In the genomic region with DNA sequence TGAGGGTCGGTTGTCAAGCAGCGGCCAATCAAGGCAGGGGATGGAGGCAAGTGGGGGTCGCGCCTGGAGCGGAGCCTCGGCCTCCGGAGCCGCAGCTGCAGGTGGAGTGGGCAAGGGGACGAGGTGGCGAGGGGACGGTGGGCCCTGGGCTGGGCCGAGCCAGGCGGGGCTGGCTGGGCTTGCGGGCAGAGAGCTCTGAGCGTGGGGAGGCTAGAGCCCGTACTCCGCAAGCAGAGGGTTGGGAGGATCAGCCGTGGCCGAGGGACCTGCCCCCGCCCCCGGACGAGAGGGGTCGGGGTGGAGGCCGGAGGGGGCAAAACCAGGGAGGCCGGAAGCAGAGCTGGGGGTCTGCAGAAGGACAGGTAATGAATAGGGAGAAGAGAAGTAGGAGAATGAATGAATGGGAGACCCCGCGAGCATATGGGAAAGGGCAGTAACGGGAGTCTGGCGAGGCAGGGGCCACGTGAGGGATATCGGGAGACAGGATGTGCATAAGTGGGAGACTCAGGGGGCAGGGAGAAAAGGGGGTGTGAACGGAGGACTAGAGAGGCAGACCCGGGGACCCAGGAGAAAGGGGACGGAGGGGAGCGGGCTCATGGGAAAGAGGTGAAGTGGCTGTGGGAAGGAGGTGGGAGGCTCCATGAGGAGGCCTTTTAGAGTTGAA, we compare ENCODE assay signal across 1 cellular context.
A peak's percentile ranks its signal among the peaks of the same experiment; 100 is the strongest.
TF ChIP-seq lines count a peak whose summit lies in the region.

A gene with protein sequence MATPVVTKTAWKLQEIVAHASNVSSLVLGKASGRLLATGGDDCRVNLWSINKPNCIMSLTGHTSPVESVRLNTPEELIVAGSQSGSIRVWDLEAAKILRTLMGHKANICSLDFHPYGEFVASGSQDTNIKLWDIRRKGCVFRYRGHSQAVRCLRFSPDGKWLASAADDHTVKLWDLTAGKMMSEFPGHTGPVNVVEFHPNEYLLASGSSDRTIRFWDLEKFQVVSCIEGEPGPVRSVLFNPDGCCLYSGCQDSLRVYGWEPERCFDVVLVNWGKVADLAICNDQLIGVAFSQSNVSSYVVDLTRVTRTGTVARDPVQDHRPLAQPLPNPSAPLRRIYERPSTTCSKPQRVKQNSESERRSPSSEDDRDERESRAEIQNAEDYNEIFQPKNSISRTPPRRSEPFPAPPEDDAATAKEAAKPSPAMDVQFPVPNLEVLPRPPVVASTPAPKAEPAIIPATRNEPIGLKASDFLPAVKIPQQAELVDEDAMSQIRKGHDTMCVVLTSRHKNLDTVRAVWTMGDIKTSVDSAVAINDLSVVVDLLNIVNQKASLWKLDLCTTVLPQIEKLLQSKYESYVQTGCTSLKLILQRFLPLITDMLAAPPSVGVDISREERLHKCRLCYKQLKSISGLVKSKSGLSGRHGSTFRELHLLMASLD (plus strand): TSS at position 16 of the 664 bp plus-strand sequence. CDS start 1,474 bp downstream, outside the sequence.

TF ChIP-seq in K562, 482 proteins besides CTCF, POLR2A, EP300 and RAD21 (continued from another document and continues in another):
- TF ChIP-seq, protein P1, sequence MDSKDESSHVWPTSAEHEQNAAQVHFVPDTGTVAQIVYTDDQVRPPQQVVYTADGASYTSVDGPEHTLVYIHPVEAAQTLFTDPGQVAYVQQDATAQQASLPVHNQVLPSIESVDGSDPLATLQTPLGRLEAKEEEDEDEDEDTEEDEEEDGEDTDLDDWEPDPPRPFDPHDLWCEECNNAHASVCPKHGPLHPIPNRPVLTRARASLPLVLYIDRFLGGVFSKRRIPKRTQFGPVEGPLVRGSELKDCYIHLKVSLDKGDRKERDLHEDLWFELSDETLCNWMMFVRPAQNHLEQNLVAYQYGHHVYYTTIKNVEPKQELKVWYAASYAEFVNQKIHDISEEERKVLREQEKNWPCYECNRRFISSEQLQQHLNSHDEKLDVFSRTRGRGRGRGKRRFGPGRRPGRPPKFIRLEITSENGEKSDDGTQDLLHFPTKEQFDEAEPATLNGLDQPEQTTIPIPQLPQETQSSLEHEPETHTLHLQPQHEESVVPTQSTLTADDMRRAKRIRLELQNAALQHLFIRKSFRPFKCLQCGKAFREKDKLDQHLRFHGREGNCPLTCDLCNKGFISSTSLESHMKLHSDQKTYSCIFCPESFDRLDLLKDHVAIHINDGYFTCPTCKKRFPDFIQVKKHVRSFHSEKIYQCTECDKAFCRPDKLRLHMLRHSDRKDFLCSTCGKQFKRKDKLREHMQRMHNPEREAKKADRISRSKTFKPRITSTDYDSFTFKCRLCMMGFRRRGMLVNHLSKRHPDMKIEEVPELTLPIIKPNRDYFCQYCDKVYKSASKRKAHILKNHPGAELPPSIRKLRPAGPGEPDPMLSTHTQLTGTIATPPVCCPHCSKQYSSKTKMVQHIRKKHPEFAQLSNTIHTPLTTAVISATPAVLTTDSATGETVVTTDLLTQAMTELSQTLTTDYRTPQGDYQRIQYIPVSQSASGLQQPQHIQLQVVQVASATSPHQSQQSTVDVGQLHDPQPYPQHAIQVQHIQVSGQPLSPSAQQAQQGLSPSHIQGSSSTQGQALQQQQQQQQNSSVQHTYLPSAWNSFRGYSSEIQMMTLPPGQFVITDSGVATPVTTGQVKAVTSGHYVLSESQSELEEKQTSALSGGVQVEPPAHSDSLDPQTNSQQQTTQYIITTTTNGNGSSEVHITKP (IDR thresholded peaks at IDR 0.05; ENCODE audit: partially characterized antibody), result peak; percentile 3
- no peak for TF ChIP-seq YBX1 (IDR thresholded peaks at IDR 0.05)
- TF ChIP-seq ZNF785 (CRISPR knock-in tag; IDR thresholded peaks at IDR 0.05), result no peak
- peak; percentile 23 for TF ChIP-seq DACH1 (IDR thresholded peaks at IDR 0.05; ENCODE audit: partially characterized antibody)
- no peak for TF ChIP-seq MTF1 (CRISPR knock-in tag; IDR thresholded peaks at IDR 0.05; ENCODE audit: borderline replicate concordance)
- no peak for TF ChIP-seq PRMT5 (CRISPR knock-in tag; IDR thresholded peaks at IDR 0.05)
- TF ChIP-seq ZNF197 (CRISPR knock-in tag; IDR thresholded peaks at IDR 0.05; ENCODE audit: low read depth), result no peak
- TF ChIP-seq POLR3A (IDR thresholded peaks at IDR 0.05; ENCODE audit: borderline replicate concordance, extremely low read depth, insufficient read depth, insufficient read length), result no peak
- TF ChIP-seq NCOA6 (IDR thresholded peaks at IDR 0.05), result no peak
- TF ChIP-seq MAZ (CRISPR knock-in tag; conservative IDR thresholded peaks at IDR 0.05 in 1 of 2, IDR thresholded peaks at IDR 0.05 in 1 of 2), result peak in 1 of 2 experiments; percentile 38; a peak in 2 of 4 replicates
- TF ChIP-seq FOXA3 (CRISPR knock-in tag; conservative IDR thresholded peaks at IDR 0.05 in 1 of 2, IDR thresholded peaks at IDR 0.05 in 1 of 2), result peak in 1 of 2 experiments; percentile 72; a peak in 2 of 4 replicates
- TF ChIP-seq, protein P2, sequence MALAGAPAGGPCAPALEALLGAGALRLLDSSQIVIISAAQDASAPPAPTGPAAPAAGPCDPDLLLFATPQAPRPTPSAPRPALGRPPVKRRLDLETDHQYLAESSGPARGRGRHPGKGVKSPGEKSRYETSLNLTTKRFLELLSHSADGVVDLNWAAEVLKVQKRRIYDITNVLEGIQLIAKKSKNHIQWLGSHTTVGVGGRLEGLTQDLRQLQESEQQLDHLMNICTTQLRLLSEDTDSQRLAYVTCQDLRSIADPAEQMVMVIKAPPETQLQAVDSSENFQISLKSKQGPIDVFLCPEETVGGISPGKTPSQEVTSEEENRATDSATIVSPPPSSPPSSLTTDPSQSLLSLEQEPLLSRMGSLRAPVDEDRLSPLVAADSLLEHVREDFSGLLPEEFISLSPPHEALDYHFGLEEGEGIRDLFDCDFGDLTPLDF (CRISPR knock-in tag; IDR thresholded peaks at IDR 0.05), result no peak
- TF ChIP-seq CBX5 (IDR thresholded peaks at IDR 0.05; ENCODE audit: borderline replicate concordance, low read depth), result no peak
- TF ChIP-seq, protein P3, sequence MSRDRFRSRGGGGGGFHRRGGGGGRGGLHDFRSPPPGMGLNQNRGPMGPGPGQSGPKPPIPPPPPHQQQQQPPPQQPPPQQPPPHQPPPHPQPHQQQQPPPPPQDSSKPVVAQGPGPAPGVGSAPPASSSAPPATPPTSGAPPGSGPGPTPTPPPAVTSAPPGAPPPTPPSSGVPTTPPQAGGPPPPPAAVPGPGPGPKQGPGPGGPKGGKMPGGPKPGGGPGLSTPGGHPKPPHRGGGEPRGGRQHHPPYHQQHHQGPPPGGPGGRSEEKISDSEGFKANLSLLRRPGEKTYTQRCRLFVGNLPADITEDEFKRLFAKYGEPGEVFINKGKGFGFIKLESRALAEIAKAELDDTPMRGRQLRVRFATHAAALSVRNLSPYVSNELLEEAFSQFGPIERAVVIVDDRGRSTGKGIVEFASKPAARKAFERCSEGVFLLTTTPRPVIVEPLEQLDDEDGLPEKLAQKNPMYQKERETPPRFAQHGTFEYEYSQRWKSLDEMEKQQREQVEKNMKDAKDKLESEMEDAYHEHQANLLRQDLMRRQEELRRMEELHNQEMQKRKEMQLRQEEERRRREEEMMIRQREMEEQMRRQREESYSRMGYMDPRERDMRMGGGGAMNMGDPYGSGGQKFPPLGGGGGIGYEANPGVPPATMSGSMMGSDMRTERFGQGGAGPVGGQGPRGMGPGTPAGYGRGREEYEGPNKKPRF (IDR thresholded peaks at IDR 0.05; ENCODE audit: low read depth, low read length), result no peak
- TF ChIP-seq STAT5B (CRISPR knock-in tag; IDR thresholded peaks at IDR 0.05), result no peak
- no peak for TF ChIP-seq ZNF274 (IDR thresholded peaks at IDR 0.05; ENCODE audit: borderline replicate concordance, low read depth, low read length)
- no peak for TF ChIP-seq MCM5 (IDR thresholded peaks at IDR 0.05; ENCODE audit: low read depth)
- no peak for TF ChIP-seq NFIC (IDR thresholded peaks at IDR 0.05)
- no peak for TF ChIP-seq SMAD4 (CRISPR knock-in tag; conservative IDR thresholded peaks at IDR 0.05)
- no peak for TF ChIP-seq POLR2H (tag; IDR thresholded peaks at IDR 0.05; ENCODE audit: low read depth)
- TF ChIP-seq CREB1 (IDR thresholded peaks at IDR 0.05), result no peak
- no peak for TF ChIP-seq CREB1 (CRISPR knock-in tag; IDR thresholded peaks at IDR 0.05)
- TF ChIP-seq, protein P4, sequence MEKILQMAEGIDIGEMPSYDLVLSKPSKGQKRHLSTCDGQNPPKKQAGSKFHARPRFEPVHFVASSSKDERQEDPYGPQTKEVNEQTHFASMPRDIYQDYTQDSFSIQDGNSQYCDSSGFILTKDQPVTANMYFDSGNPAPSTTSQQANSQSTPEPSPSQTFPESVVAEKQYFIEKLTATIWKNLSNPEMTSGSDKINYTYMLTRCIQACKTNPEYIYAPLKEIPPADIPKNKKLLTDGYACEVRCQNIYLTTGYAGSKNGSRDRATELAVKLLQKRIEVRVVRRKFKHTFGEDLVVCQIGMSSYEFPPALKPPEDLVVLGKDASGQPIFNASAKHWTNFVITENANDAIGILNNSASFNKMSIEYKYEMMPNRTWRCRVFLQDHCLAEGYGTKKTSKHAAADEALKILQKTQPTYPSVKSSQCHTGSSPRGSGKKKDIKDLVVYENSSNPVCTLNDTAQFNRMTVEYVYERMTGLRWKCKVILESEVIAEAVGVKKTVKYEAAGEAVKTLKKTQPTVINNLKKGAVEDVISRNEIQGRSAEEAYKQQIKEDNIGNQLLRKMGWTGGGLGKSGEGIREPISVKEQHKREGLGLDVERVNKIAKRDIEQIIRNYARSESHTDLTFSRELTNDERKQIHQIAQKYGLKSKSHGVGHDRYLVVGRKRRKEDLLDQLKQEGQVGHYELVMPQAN (IDR thresholded peaks at IDR 0.05; ENCODE audit: borderline replicate concordance), result peak; percentile 64
- no peak for TF ChIP-seq GABPA (tag; conservative IDR thresholded peaks at IDR 0.05; ENCODE audit: low read depth)
- no peak for TF ChIP-seq TAF9B (IDR thresholded peaks at IDR 0.05; ENCODE audit: partially characterized antibody)
- peak; percentile 60 for TF ChIP-seq HMGN3 (IDR thresholded peaks at IDR 0.05; ENCODE audit: borderline replicate concordance, extremely low read depth, insufficient read length, low read depth, low read length)
- TF ChIP-seq SLC30A9 (CRISPR knock-in tag; IDR thresholded peaks at IDR 0.05), result no peak
- TF ChIP-seq, protein P5, sequence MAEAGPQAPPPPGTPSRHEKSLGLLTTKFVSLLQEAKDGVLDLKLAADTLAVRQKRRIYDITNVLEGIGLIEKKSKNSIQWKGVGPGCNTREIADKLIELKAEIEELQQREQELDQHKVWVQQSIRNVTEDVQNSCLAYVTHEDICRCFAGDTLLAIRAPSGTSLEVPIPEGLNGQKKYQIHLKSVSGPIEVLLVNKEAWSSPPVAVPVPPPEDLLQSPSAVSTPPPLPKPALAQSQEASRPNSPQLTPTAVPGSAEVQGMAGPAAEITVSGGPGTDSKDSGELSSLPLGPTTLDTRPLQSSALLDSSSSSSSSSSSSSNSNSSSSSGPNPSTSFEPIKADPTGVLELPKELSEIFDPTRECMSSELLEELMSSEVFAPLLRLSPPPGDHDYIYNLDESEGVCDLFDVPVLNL (CRISPR knock-in tag; IDR thresholded peaks at IDR 0.05; ENCODE audit: low read depth), result no peak
- TF ChIP-seq, protein P6, sequence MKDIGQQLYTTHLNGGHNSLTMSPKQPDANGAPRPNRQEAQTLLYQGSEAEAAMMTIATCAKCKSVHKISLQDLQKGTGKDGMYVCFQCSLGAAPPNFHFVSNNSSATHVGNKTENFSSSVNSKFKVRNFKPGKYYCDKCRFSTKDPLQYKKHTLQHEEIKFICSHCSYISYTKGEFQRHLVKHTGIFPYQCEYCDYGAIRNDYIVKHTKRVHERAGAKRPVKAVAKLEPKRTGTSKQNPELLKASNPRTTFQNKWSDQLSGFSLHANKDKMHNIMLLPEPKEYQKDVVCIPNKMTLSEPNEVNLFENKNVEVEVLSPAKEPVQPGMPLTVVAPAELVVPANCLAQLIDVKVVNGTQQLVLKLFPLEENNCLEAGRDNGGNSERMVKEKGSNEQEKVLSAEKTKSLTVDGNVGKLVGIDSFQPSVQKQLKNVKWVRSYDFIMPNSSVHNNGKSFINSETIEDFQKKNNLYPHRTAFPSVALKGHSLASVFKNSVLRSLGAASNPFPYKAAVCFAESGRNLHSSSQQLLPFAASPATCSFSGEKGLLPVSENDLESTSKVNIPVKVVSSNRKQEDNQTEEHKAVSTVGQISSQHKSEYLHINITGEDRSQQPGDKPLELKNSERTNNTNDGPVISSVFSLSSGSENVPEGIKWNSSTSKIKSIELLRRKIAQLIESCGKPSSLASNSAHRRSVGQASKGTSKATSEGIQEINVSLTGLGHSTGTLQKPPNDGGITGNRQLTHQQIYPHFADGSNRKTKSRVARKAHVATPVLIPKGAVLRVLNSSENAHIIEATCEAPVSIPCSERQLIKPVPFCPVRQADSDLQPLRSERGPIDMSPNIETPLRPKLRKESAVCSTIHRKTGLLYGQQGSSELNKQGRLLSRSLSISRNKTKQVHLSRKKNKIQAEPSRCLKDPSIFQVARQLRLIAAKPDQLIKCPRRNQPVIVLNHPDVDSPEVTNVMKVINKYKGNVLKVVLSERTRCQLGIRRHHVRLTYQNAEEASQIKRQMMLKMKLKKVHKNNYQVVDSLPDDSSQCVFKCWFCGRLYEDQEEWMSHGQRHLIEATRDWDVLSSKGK (CRISPR knock-in tag; IDR thresholded peaks at IDR 0.05), result no peak
- TF ChIP-seq CCNT2 (IDR thresholded peaks at IDR 0.05; ENCODE audit: borderline replicate concordance, extremely low read depth, insufficient read length, low read depth, low read length), result no peak
- 0 out of 2 replicates have a peak, but pooled peaks have one; percentile 54 for TF ChIP-seq RB1 (IDR thresholded peaks at IDR 0.05; ENCODE audit: low read depth)
- TF ChIP-seq, protein P7, sequence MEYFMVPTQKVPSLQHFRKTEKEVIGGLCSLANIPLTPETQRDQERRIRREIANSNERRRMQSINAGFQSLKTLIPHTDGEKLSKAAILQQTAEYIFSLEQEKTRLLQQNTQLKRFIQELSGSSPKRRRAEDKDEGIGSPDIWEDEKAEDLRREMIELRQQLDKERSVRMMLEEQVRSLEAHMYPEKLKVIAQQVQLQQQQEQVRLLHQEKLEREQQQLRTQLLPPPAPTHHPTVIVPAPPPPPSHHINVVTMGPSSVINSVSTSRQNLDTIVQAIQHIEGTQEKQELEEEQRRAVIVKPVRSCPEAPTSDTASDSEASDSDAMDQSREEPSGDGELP (CRISPR knock-in tag; IDR thresholded peaks at IDR 0.05; ENCODE audit: borderline replicate concordance), result peak; percentile 2; the same call in 1 of the 2 replicates
- no peak for TF ChIP-seq ZNF217 (CRISPR knock-in tag; IDR thresholded peaks at IDR 0.05)
- TF ChIP-seq ARID1B (IDR thresholded peaks at IDR 0.05), result no peak
- TF ChIP-seq ZSCAN29 (IDR thresholded peaks at IDR 0.05), result no peak
- TF ChIP-seq RCOR1 (IDR thresholded peaks at IDR 0.05; ENCODE audit: borderline replicate concordance in 1 of 2, low read depth in 2 of 2, low read length in 2 of 2), result no peak
- no peak for TF ChIP-seq NCOA1 (IDR thresholded peaks at IDR 0.05; ENCODE audit: low read depth)
- 0 out of 2 replicates have a peak, but pooled peaks have one; percentile 41 for TF ChIP-seq HLTF (IDR thresholded peaks at IDR 0.05)
- no peak for TF ChIP-seq CBFA2T2 (conservative IDR thresholded peaks at IDR 0.05)
